16 cellular contexts compared by ENCODE assay signal in genomic region chr16:58002411-58002790, GRCh38. TPM values are rescaled to one million over a fixed set of nuclear protein-coding genes. Genes with fewer than 3 reads are reported as not detected.
DNase-seq lines count a peak whose midpoint lies in the region; ATAC-seq, FAIRE-seq and TF ChIP-seq lines count a peak whose summit lies in the region.
"Had no signal": no experiment of that assay in that cellular context is flagged by ENCODE, and none has a peak within 500 bp of the region (broad histone marks: within the 10 kb centered on the region; RNA-seq: fewer than 3 reads in every experiment).

No MANE protein-coding gene starts in this region.

- TF ChIP-seq POLR2A in K562 (conservative IDR thresholded peaks at IDR 0.05) = no peak

- H2AFZ ChIP-seq in OCI-LY1 (ENCODE audit: low read length) (no peak overlapping the region), K562 (ENCODE audit: low read depth, low read length) (no peak overlapping the region), neuron (ENCODE audit: low read depth, low read length) (no peak overlapping the region)

- no peak for FAIRE-seq in K562 (lab: Jason Lieb, UNC)

- POLR2A ChIA-PET in K562 (lab: Yijun Ruan, JAX) = no interaction called here

- no peaks in the 10 kb centered on the region for H3K27me3 ChIP-seq in OCI-LY1 (ENCODE audit: insufficient read depth, low read length)
- H3K27me3 ChIP-seq in K562 (ENCODE audit: control insufficient read depth in 2 of 2, insufficient read depth in 2 of 2, low read length in 2 of 2) = no peaks in the 10 kb centered on the region
- no peaks in the 10 kb centered on the region for H3K27me3 ChIP-seq in neuron (ENCODE audit: insufficient read depth, low read length)
- H3K27me3 ChIP-seq: esophagus squamous epithelium had no signal

- H4K20me1 ChIP-seq in OCI-LY1 (ENCODE audit: insufficient read depth, low read length) (no peaks in the 10 kb centered on the region), K562 (replicated peaks; ENCODE audit: control insufficient read depth, insufficient read depth, low read length) (peaks cover 5% of the 10 kb centered on the region)

- ATAC-seq in K562 = no peak
- ATAC-seq in GM18511 (IDR thresholded peaks at IDR 0.05; ENCODE audit: unreplicated experiment) = no peak
- ATAC-seq in HG03565 (IDR thresholded peaks at IDR 0.05; ENCODE audit: unreplicated experiment) = no peak

- no peaks in the 10 kb centered on the region for H3F3A ChIP-seq in OCI-LY1 (ENCODE audit: insufficient read depth, low read length)

- H3K27ac ChIP-seq in OCI-LY1 (ENCODE audit: low read depth, low read length, poor library complexity, severe bottlenecking) (no peak overlapping the region), K562 (ENCODE audit: extremely low read depth, low read depth, low read length) (no peak overlapping the region; the same call in 2 of the 3 replicates)

- H3K4me1 Mint-ChIP-seq in activated CD4-positive, alpha-beta T cell treated with anti-CD3 and anti-CD28 coated beads, Interleukin-2, amount 10 ng/mL, durations not matched to agents 24 days and 14 days = peaks cover 34% of the 10 kb centered on the region

- H3K4me1 ChIP-seq in OCI-LY1 (ENCODE audit: insufficient read depth, low read length, severe bottlenecking) (peaks cover 22% of the 10 kb centered on the region), K562 (replicated peaks in 1 of 2; ENCODE audit: control insufficient read depth in 2 of 2, insufficient read depth in 2 of 2, low read length in 2 of 2) (peaks cover 21 to 31% of the 10 kb centered on the region in 2 experiments; a peak in 4 of 5 replicates), neuron (ENCODE audit: insufficient read depth, low read length) (peaks cover 23% of the 10 kb centered on the region)

- H3K36me3 ChIP-seq in OCI-LY1 (ENCODE audit: insufficient read depth, low read length) (peaks cover 39% of the 10 kb centered on the region), K562 (ENCODE audit: control insufficient read depth, insufficient read depth, low read length) (peaks cover 45% of the 10 kb centered on the region; the same call in 1 of the 3 replicates), neuron (ENCODE audit: insufficient read depth, low read length) (peaks cover 33% of the 10 kb centered on the region)

- H3K4me3 ChIP-seq in OCI-LY1 (ENCODE audit: low read depth, low read length, poor library complexity, severe bottlenecking) (peak overlapping the region; percentile 70), K562 (peak overlapping the region; percentile 94; the same call in 1 of the 2 replicates), neuron (ENCODE audit: low read length) (peak overlapping the region; percentile 66)
- H3K4me3 ChIP-seq: lung had no signal

- DNase-seq in activated CD4-positive, alpha-beta T cell treated with anti-CD3 and anti-CD28 coated beads, Interleukin-2, amount 10 ng/mL, durations not matched to agents 24 days and 14 days = no peak
- no peak for DNase-seq in activated CD4-positive, alpha-beta T cell treated with anti-CD3 and anti-CD28 coated beads, Interleukin-2, amount 50 U/mL, for 4 hours
- DNase-seq in K562 (ENCODE audit: extremely low read depth in 1 of 4, low spot score in 3 of 4) (no peak), LoVo (ENCODE audit: low spot score) (no peak)
- DNase-seq: ACHN, cortex of kidney, esophagus squamous epithelium, NCI-H1092, NCI-H345 had no signal

- H3K27me3 Mint-ChIP-seq in activated CD4-positive, alpha-beta T cell treated with anti-CD3 and anti-CD28 coated beads, Interleukin-2, amount 10 ng/mL, durations not matched to agents 24 days and 14 days = no peaks in the 10 kb centered on the region

- BruUV-seq in K562 (replicated peaks; lab: Mats Ljungman, UMichigan) = no TSS peak

- WGBS in K562 (ENCODE audit: insufficient coverage, low coverage, missing lambda C conversion rate) = 85% methylated on average over 8 of the region's 9 CpGs

- CTCF ChIA-PET in K562 (lab: Yijun Ruan, JAX; ENCODE audit: low intra/inter-chr PET ratio) = no interaction called here

- H3K9me2 ChIP-seq in OCI-LY1 (ENCODE audit: low read depth, low read length) = no peaks in the 10 kb centered on the region

- H3K27ac Mint-ChIP-seq in activated CD4-positive, alpha-beta T cell treated with anti-CD3 and anti-CD28 coated beads, Interleukin-2, amount 10 ng/mL, durations not matched to agents 24 days and 14 days = no peak overlapping the region

- H3K9ac ChIP-seq in OCI-LY1 (ENCODE audit: low read length) = peak overlapping the region; percentile 74
- H3K9ac ChIP-seq in K562 (ENCODE audit: insufficient read depth in 1 of 2, low read depth in 2 of 2, low read length in 2 of 2) = peak overlapping the region; percentile 38 to 67; a peak in 3 of 4 replicates

- no peaks in the 10 kb centered on the region for H3K79me2 ChIP-seq in OCI-LY1 (ENCODE audit: insufficient read depth, low read length)
- peaks cover 6% of the 10 kb centered on the region; the same call in 2 of the 3 replicates for H3K79me2 ChIP-seq in K562 (ENCODE audit: control insufficient read depth, insufficient read depth, low read length)

- no peaks in the 10 kb centered on the region for H3K9me1 ChIP-seq in K562 (ENCODE audit: control insufficient read depth, insufficient read depth, low read length)

- TF ChIP-seq CTCF in OCI-LY1 (IDR thresholded peaks at IDR 0.05; ENCODE audit: low read length) (no peak), K562 (IDR thresholded peaks at IDR 0.05 in 2 of 3, conservative IDR thresholded peaks at IDR 0.05 in 1 of 3; ENCODE audit: insufficient read depth in 2 of 3, low read depth in 1 of 3, low read length in 3 of 3) (no peak)

- intact Hi-C loops in activated CD4-positive, alpha-beta T cell treated with anti-CD3 and anti-CD28 coated beads, Interleukin-2, amount 10 ng/mL, durations not matched to agents 24 days and 14 days (cut with micrococcal nuclease) = no loop called here
- intact Hi-C loops in K562 (cut with micrococcal nuclease) = loop anchor here (5.0 to 10.0 kb wide), 3 partner anchors 55 to 428 kb away; partner anchors contain the start of gene KATNB1

- H3K9me3 ChIP-seq in OCI-LY1 (ENCODE audit: low read length) (no peaks in the 10 kb centered on the region), K562 (replicated peaks; ENCODE audit: control insufficient read depth, insufficient read depth, low read depth, low read length) (peaks cover 3% of the 10 kb centered on the region; the same call in 1 of the 2 replicates), neuron (ENCODE audit: low read length) (no peaks in the 10 kb centered on the region)
- H3K9me3 ChIP-seq: esophagus squamous epithelium had no signal

- peak overlapping the region; percentile 53 for H3K4me3 Mint-ChIP-seq in activated CD4-positive, alpha-beta T cell treated with anti-CD3 and anti-CD28 coated beads, Interleukin-2, amount 10 ng/mL, durations not matched to agents 24 days and 14 days

- no peaks in the 10 kb centered on the region for H3K9me3 Mint-ChIP-seq in activated CD4-positive, alpha-beta T cell treated with anti-CD3 and anti-CD28 coated beads, Interleukin-2, amount 10 ng/mL, durations not matched to agents 24 days and 14 days

- no peak for TF ChIP-seq EP300 in K562 (IDR thresholded peaks at IDR 0.05; ENCODE audit: low read length)

- in situ Hi-C loops in K562 (cut with MboI) = loop anchor here (5.0 to 10.0 kb wide), 2 partner anchors 100 to 248 kb away; no protein-coding TSS in a partner anchor

- peaks cover 41% of the 10 kb centered on the region for H3K36me3 Mint-ChIP-seq in activated CD4-positive, alpha-beta T cell treated with anti-CD3 and anti-CD28 coated beads, Interleukin-2, amount 10 ng/mL, durations not matched to agents 24 days and 14 days (ENCODE audit: low read depth)

- H3K4me2 ChIP-seq in OCI-LY1 (ENCODE audit: low read length) (peak overlapping the region; percentile 80), K562 (ENCODE audit: insufficient read depth, low read length) (no peak overlapping the region; the same call in 1 of the 2 replicates)

- TF ChIP-seq RAD21 in K562 (CRISPR knock-in tag; conservative IDR thresholded peaks at IDR 0.05 in 1 of 2, IDR thresholded peaks at IDR 0.05 in 1 of 2) = no peak

RNA-seq across cellular contexts. Expression of gene USB1, which starts 1.2 kb away (rescaled TPM):
- 50.9 and 54.4 TPM in 2 replicates for total RNA-seq in activated CD4-positive, alpha-beta T cell treated with anti-CD3 and anti-CD28 coated beads, Interleukin-2, amount 10 ng/mL, durations not matched to agents 24 days and 14 days
- total RNA-seq in K562 (2011; cell fraction: chromatin; rRNA removed; ENCODE audit: low replicate concordance) = 49.8 and 89.2 TPM in 2 replicates
- total RNA-seq in K562 (2011; cell fraction: nucleolus; rRNA removed) = 52.8 and 56.4 TPM in 2 replicates
- total RNA-seq in K562 (2011; cell fraction: nucleoplasm; rRNA removed) = 57.2 and 72.5 TPM in 2 replicates
- total RNA-seq in K562 (2014; rRNA removed) (18.0 and 19.4 TPM in 2 replicates), K562 (2014; rRNA removed; fragmentation: Illumina TruSeq; extraction: Trizol) (12.1 and 13.1 TPM in 2 replicates), K562 (2015; rRNA removed; fragmentation: Illumina TruSeq; extraction: Trizol) (16.0 and 18.9 TPM in 2 replicates), K562 (2021) (69.6 and 73.6 TPM in 2 replicates)
- polyA plus RNA-seq in K562 (2011; rRNA removed) (46.2 and 60.1 TPM in 2 replicates), K562 (2014; fragmentation: Illumina TruSeq; extraction: Trizol) (64.4 and 93.9 TPM in 2 replicates), K562 (2014; fragmentation: Nextera tagmentation; extraction: Ambion mirVana) (10 to 100 TPM; 11.6 to 12.1 TPM), K562 (2014; rRNA removed) (53.8 and 67.5 TPM in 2 replicates)
- polyA plus RNA-seq in K562 (2011; cell fraction: cytosol; rRNA removed) = 64.2 and 91.2 TPM in 2 replicates
- polyA plus RNA-seq in K562 (2011; cell fraction: nucleus; rRNA removed) = 37.6 and 65.1 TPM in 2 replicates
- polyA plus RNA-seq in K562 (2012) = 49.3 and 58.2 TPM in 2 replicates
- 29.9 and 44.9 TPM in 2 replicates for polyA minus RNA-seq in K562 (2011; rRNA and poly(A)+ RNA removed)
- polyA minus RNA-seq in K562 (2011; cell fraction: cytosol; rRNA and poly(A)+ RNA removed) = 42.9 and 56.9 TPM in 2 replicates
- polyA minus RNA-seq in K562 (2011; cell fraction: nucleus; rRNA and poly(A)+ RNA removed) = 27.5 and 27.6 TPM in 2 replicates

RNA-seq across cellular contexts. Expression of gene ZNF319, which starts 1.9 kb away (rescaled TPM):
- total RNA-seq in activated CD4-positive, alpha-beta T cell treated with anti-CD3 and anti-CD28 coated beads, Interleukin-2, amount 10 ng/mL, durations not matched to agents 24 days and 14 days = 8.0 and 8.3 TPM in 2 replicates
- 3.7 and 13.4 TPM in 2 replicates for total RNA-seq in K562 (2011; cell fraction: chromatin; rRNA removed; ENCODE audit: low replicate concordance)
- total RNA-seq in K562 (2011; cell fraction: nucleolus; rRNA removed) = 6.6 and 7.3 TPM in 2 replicates
- 3.7 and 4.7 TPM in 2 replicates for total RNA-seq in K562 (2011; cell fraction: nucleoplasm; rRNA removed)
- total RNA-seq in K562 (2014; rRNA removed) (1.4 TPM in 2 replicates), K562 (2014; rRNA removed; fragmentation: Illumina TruSeq; extraction: Trizol) (0.80 and 0.87 TPM in 2 replicates), K562 (2015; rRNA removed; fragmentation: Illumina TruSeq; extraction: Trizol) (1.0 and 1.2 TPM in 2 replicates), K562 (2021) (5.2 and 5.7 TPM in 2 replicates)
- polyA plus RNA-seq in K562 (2011; rRNA removed) (1.4 and 2.0 TPM in 2 replicates), K562 (2014; fragmentation: Illumina TruSeq; extraction: Trizol) (2.1 and 3.6 TPM in 2 replicates), K562 (2014; fragmentation: Nextera tagmentation; extraction: Ambion mirVana) (under 1 TPM; 0.20 to 0.31 TPM), K562 (2014; rRNA removed) (2.7 and 3.2 TPM in 2 replicates)
- polyA plus RNA-seq in K562 (2011; cell fraction: cytosol; rRNA removed) = 2.3 and 3.2 TPM in 2 replicates
- 4.9 and 5.1 TPM in 2 replicates for polyA plus RNA-seq in K562 (2011; cell fraction: nucleus; rRNA removed)
- 3.2 and 6.6 TPM in 2 replicates for polyA plus RNA-seq in K562 (2012)
- 2.2 and 3.0 TPM in 2 replicates for polyA minus RNA-seq in K562 (2011; rRNA and poly(A)+ RNA removed)
- 3.2 and 6.1 TPM in 2 replicates for polyA minus RNA-seq in K562 (2011; cell fraction: cytosol; rRNA and poly(A)+ RNA removed)
- 5.5 and 6.2 TPM in 2 replicates for polyA minus RNA-seq in K562 (2011; cell fraction: nucleus; rRNA and poly(A)+ RNA removed)

RNA-seq across cellular contexts. Expression of gene MMP15, which starts 23.2 kb away (rescaled TPM):
- 0.89 and 1.1 TPM in 2 replicates for total RNA-seq in activated CD4-positive, alpha-beta T cell treated with anti-CD3 and anti-CD28 coated beads, Interleukin-2, amount 10 ng/mL, durations not matched to agents 24 days and 14 days
- total RNA-seq in K562 (2011; cell fraction: chromatin; rRNA removed; ENCODE audit: low replicate concordance) = 6.1 and 32.3 TPM in 2 replicates
- 29.6 and 31.0 TPM in 2 replicates for total RNA-seq in K562 (2011; cell fraction: nucleolus; rRNA removed)
- total RNA-seq in K562 (2011; cell fraction: nucleoplasm; rRNA removed) = 16.6 and 19.7 TPM in 2 replicates
- total RNA-seq in K562 (2014; rRNA removed) (10.3 and 11.9 TPM in 2 replicates), K562 (2014; rRNA removed; fragmentation: Illumina TruSeq; extraction: Trizol) (1.9 and 2.9 TPM in 2 replicates), K562 (2015; rRNA removed; fragmentation: Illumina TruSeq; extraction: Trizol) (5.5 and 5.6 TPM in 2 replicates), K562 (2021) (20.3 and 20.4 TPM in 2 replicates)
- polyA plus RNA-seq in K562 (2011; rRNA removed) (3.0 and 8.4 TPM in 2 replicates), K562 (2014; fragmentation: Illumina TruSeq; extraction: Trizol) (6.3 and 8.6 TPM in 2 replicates), K562 (2014; fragmentation: Nextera tagmentation; extraction: Ambion mirVana) (under 1 TPM; 0.01 to 0.06 TPM), K562 (2014; rRNA removed) (7.9 and 9.6 TPM in 2 replicates)
- polyA plus RNA-seq in K562 (2011; cell fraction: cytosol; rRNA removed) = 8.5 and 13.5 TPM in 2 replicates
- 14.8 and 18.6 TPM in 2 replicates for polyA plus RNA-seq in K562 (2011; cell fraction: nucleus; rRNA removed)
- polyA plus RNA-seq in K562 (2012) = 9.6 and 14.7 TPM in 2 replicates
- polyA minus RNA-seq in K562 (2011; rRNA and poly(A)+ RNA removed) = 2.8 and 3.4 TPM in 2 replicates
- polyA minus RNA-seq in K562 (2011; cell fraction: cytosol; rRNA and poly(A)+ RNA removed) = 11.7 and 17.5 TPM in 2 replicates
- 6.5 and 10.6 TPM in 2 replicates for polyA minus RNA-seq in K562 (2011; cell fraction: nucleus; rRNA and poly(A)+ RNA removed)

RNA-seq across cellular contexts. Expression of gene CNGB1, which starts 31.5 kb away (rescaled TPM):
- total RNA-seq in activated CD4-positive, alpha-beta T cell treated with anti-CD3 and anti-CD28 coated beads, Interleukin-2, amount 10 ng/mL, durations not matched to agents 24 days and 14 days = not detected in 2 replicates
- total RNA-seq in K562 (2011; cell fraction: chromatin; rRNA removed; ENCODE audit: low replicate concordance) = not detected in 2 replicates
- not detected in 2 replicates for total RNA-seq in K562 (2011; cell fraction: nucleolus; rRNA removed)
- not detected in 2 replicates for total RNA-seq in K562 (2011; cell fraction: nucleoplasm; rRNA removed)
- total RNA-seq in K562 (2014; rRNA removed) = not detected in 2 replicates
- not detected in 2 replicates for total RNA-seq in K562 (2014; rRNA removed; fragmentation: Illumina TruSeq; extraction: Trizol)
- not detected in 2 replicates for total RNA-seq in K562 (2015; rRNA removed; fragmentation: Illumina TruSeq; extraction: Trizol)
- not detected in 2 replicates for total RNA-seq in K562 (2021)
- not detected in 2 replicates for polyA plus RNA-seq in K562 (2011; rRNA removed)
- polyA plus RNA-seq in K562 (2011; cell fraction: cytosol; rRNA removed) = not detected in 2 replicates
- not detected in 2 replicates for polyA plus RNA-seq in K562 (2011; cell fraction: nucleus; rRNA removed)
- not detected in 2 replicates for polyA plus RNA-seq in K562 (2012)
- not detected in 2 replicates for polyA plus RNA-seq in K562 (2014; fragmentation: Illumina TruSeq; extraction: Trizol)
- not detected for polyA plus RNA-seq in K562 (2014; fragmentation: Nextera tagmentation; extraction: Ambion mirVana)
- not detected in 2 replicates for polyA plus RNA-seq in K562 (2014; rRNA removed)
- not detected in 2 replicates for polyA minus RNA-seq in K562 (2011; rRNA and poly(A)+ RNA removed)
- not detected in 2 replicates for polyA minus RNA-seq in K562 (2011; cell fraction: cytosol; rRNA and poly(A)+ RNA removed)
- polyA minus RNA-seq in K562 (2011; cell fraction: nucleus; rRNA and poly(A)+ RNA removed) = not detected in 2 replicates
- total RNA-seq: HT-29, osteocyte had no signal
